Comparison of ENCODE assay signal across 15 cellular contexts in the genomic region with DNA sequence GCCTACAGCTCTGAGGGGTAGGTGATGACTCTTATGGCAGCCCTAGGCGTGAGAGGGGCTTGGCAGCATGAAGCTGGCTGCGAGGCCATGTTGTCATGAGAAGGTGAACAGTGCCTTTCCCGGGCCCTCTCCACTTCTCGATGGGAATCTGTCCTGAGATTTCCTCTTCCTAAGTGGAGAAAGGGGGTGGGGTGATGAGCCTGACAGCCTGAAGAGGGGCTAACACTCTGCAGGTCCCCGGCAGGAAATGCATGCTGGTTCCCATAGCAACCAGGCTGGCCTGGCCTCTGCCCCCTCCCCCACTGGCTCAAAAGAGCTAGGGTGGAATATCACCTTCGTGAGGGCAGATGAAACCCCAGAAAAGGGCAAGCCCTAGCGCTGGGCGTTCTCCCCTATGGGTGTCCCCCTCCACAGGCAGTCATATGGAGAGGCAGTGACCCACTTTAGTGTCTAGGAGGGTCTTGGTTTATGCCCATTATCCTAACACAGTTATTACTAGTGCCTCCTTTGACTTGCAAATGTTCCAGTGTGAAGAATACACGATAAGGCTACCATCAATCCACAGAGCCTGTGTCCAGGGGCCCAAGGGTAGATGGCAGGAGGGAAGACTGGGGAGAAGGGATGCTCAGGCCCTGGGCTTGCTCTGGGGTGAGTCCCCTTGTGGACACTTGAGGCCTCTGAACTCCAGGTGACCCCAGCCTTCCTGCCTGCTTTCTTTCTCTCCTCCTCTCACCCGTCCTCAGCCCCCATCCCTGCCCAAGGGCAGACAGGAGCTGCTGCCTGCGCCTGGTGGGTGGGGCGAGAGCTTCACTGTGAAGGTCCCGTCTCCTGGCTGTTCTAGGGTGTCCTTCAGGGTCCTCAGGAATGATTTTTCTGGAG. TPM values are rescaled to one million over a fixed set of nuclear protein-coding genes. Genes with fewer than 3 reads are reported as not detected.
A peak's percentile ranks its signal among the peaks of the same experiment; 100 is the strongest.
DNase-seq lines count a peak whose midpoint lies in the region; ATAC-seq and TF ChIP-seq lines count a peak whose summit lies in the region.
"Had no signal": no experiment of that assay in that cellular context is flagged by ENCODE, and none has a peak within 500 bp of the region (broad histone marks: within the 10 kb centered on the region; RNA-seq: fewer than 3 reads in every experiment).

No MANE protein-coding gene starts in this region.

- H3K79me2 ChIP-seq in HCT116 (ENCODE audit: insufficient read depth, low read length) = no peaks in the 10 kb centered on the region

- POLR2A ChIA-PET in HCT116 (lab: Charles Lee) = no interaction called here

- ATAC-seq in HCT116 (0 out of 2 replicates have a peak, but pooled peaks have one; percentile 33), HG03460 (IDR thresholded peaks at IDR 0.05; ENCODE audit: unreplicated experiment) (no peak)
- ATAC-seq: stimulated activated naive CD8-positive, alpha-beta T cell treated with anti-CD3 and anti-CD28 coated beads, Interleukin-15, amount 100 ng/mL, for 72 hours; T-cell had no signal

- CTCF ChIA-PET in HCT116 (lab: Charles Lee) = interaction anchor here (0.9 to 2.1 kb wide), 2 partner anchors 9 to 13 kb away, joined by 3 to 6 read pairs; partner anchors contain the start of gene EPHB3

- H3K4me1 ChIP-seq in BLaER1 (peaks cover 31% of the 10 kb centered on the region), HCT116 (ENCODE audit: control insufficient read depth in 1 of 2, insufficient read depth in 2 of 2, low read length in 2 of 2) (peaks cover 3 to 17% of the 10 kb centered on the region in 2 experiments; a peak in 2 of 4 replicates)

- TF ChIP-seq CTCF in HCT116 (IDR thresholded peaks at IDR 0.05 in 2 of 3, conservative IDR thresholded peaks at IDR 0.05 in 1 of 3; ENCODE audit: borderline replicate concordance in 1 of 3, insufficient read depth in 1 of 3, low read depth in 2 of 3, low read length in 2 of 3) = no peak

- H3K27ac ChIP-seq in BLaER1 (no peak overlapping the region), HCT116 (ENCODE audit: low read depth, low read length) (no peak overlapping the region)

- no peak for TF ChIP-seq POLR2A in HCT116 (IDR thresholded peaks at IDR 0.05; ENCODE audit: borderline replicate concordance, extremely low read depth, insufficient read depth, insufficient read length)

- intact Hi-C loops in HCT116 (cut with micrococcal nuclease) = no loop called here

- TF ChIP-seq RAD21 in HCT116 (IDR thresholded peaks at IDR 0.05; ENCODE audit: low read depth) = no peak

- no TSS peak for BruUV-seq in HCT116 (replicated peaks; lab: Mats Ljungman, UMichigan)

- no peak for DNase-seq in HCT116 (ENCODE audit: low read depth, low spot score)
- DNase-seq in NCI-H69 (lab: John Stamatoyannopoulos, UW) = peak; percentile 49
- peak; percentile 61 for DNase-seq in iPS-NIHi11 (ENCODE audit: low spot score)
- no peak for DNase-seq in epidermal melanocyte (ENCODE audit: insufficient read length, low spot score)
- no peak for DNase-seq in stimulated activated CD4-positive, alpha-beta T cell treated with anti-CD3 and anti-CD28 coated beads, Interleukin-1b, Interleukin-23, amount 100 ng/mL, for 48 hours
- DNase-seq in SW480 (ENCODE audit: low spot score) = no peak
- DNase-seq: activated CD4-positive, CD25-positive, alpha-beta regulatory T cell treated with anti-CD3 and anti-CD28 coated beads, Interleukin-2, amount 50 U/mL, for 72 hours; amniotic stem cell; kidney glomerular epithelial cell; naive B cell; OCI-M1; stimulated activated naive CD8-positive, alpha-beta T cell treated with anti-CD3 and anti-CD28 coated beads, Interleukin-15, amount 100 ng/mL, for 72 hours; T-cell had no signal

- H3K4me3 ChIP-seq in BLaER1 = no peak overlapping the region
- no peak overlapping the region for H3K4me3 ChIP-seq in HCT116 (replicated peaks in 1 of 2; ENCODE audit: low read depth in 1 of 2, low read length in 2 of 2)

- H3K9ac ChIP-seq in BLaER1 (no peak overlapping the region), HCT116 (ENCODE audit: low read length) (no peak overlapping the region)

- H3K4me2 ChIP-seq in BLaER1 (peak overlapping the region; percentile 61), HCT116 (ENCODE audit: low read length) (no peak overlapping the region)

- RAD21 ChIA-PET in HCT116 (lab: Charles Lee; ENCODE audit: low non-redundant PET in 1 of 2, low total read pairs in 2 of 2, uncharacterized antibody in 2 of 2, unreplicated experiment in 2 of 2) = no interaction called here

- no peaks in the 10 kb centered on the region; the same call in 1 of the 2 replicates for H3K36me3 ChIP-seq in BLaER1
- H3K36me3 ChIP-seq in HCT116 (ENCODE audit: control insufficient read depth in 1 of 2, insufficient read depth in 2 of 2, low read length in 2 of 2) = peaks cover 0 to 2% of the 10 kb centered on the region in 2 experiments; a peak in 1 of 4 replicates

- H3K27me3 ChIP-seq in BLaER1 (peaks cover 24% of the 10 kb centered on the region), HCT116 (ENCODE audit: insufficient read depth, low read length) (no peaks in the 10 kb centered on the region)

- H3K9me3 ChIP-seq in BLaER1 (no peaks in the 10 kb centered on the region), HCT116 (ENCODE audit: control insufficient read depth in 1 of 2, insufficient read depth in 1 of 2, low read depth in 1 of 2, low read length in 2 of 2) (no peaks in the 10 kb centered on the region)

- H4K20me1 ChIP-seq in BLaER1 = peaks cover 8% of the 10 kb centered on the region; the same call in 1 of the 2 replicates
- H4K20me1 ChIP-seq in HCT116 (ENCODE audit: insufficient read depth) = no peaks in the 10 kb centered on the region

- H3K9me2 ChIP-seq in HCT116 (ENCODE audit: insufficient read depth) = no peaks in the 10 kb centered on the region

- no peak overlapping the region for H2AFZ ChIP-seq in HCT116 (ENCODE audit: low read depth, low read length, poor library complexity, severe bottlenecking)

TF ChIP-seq in HCT116, 20 proteins besides CTCF, POLR2A, EP300 and RAD21:
- TF ChIP-seq EGR1 (IDR thresholded peaks at IDR 0.05; ENCODE audit: low read depth) = no peak
- TF ChIP-seq ZNF274 (IDR thresholded peaks at IDR 0.05; ENCODE audit: low read depth, low read length) = no peak
- TF ChIP-seq SP1 (IDR thresholded peaks at IDR 0.05; ENCODE audit: low read depth) = no peak
- no peak for TF ChIP-seq MAX (IDR thresholded peaks at IDR 0.05)
- TF ChIP-seq TCF7L2 (IDR thresholded peaks at IDR 0.05; ENCODE audit: borderline replicate concordance, extremely low read depth, insufficient read depth, insufficient read length) = no peak
- no peak for TF ChIP-seq ZBTB33 (IDR thresholded peaks at IDR 0.05; ENCODE audit: extremely low read depth, insufficient replicate concordance, low read length)
- no peak for TF ChIP-seq SIN3A (IDR thresholded peaks at IDR 0.05; ENCODE audit: low read depth)
- no peak for TF ChIP-seq JUND (IDR thresholded peaks at IDR 0.05)
- TF ChIP-seq POLR2AphosphoS5 (IDR thresholded peaks at IDR 0.05; ENCODE audit: low read depth, low read length) = no peak
- no peak for TF ChIP-seq FOSL1 (IDR thresholded peaks at IDR 0.05; ENCODE audit: low read depth)
- TF ChIP-seq YY1 (IDR thresholded peaks at IDR 0.05; ENCODE audit: extremely low read depth, insufficient replicate concordance, low read depth, low read length) = no peak
- TF ChIP-seq EZH2 (IDR thresholded peaks at IDR 0.05) = no peak
- no peak for TF ChIP-seq ELF1 (IDR thresholded peaks at IDR 0.05; ENCODE audit: borderline replicate concordance, low read depth)
- no peak for TF ChIP-seq CBX3 (IDR thresholded peaks at IDR 0.05; ENCODE audit: low read depth)
- TF ChIP-seq EZH2phosphoT487 (IDR thresholded peaks at IDR 0.05; ENCODE audit: borderline replicate concordance) = no peak
- TF ChIP-seq ZFX (IDR thresholded peaks at IDR 0.05) = no peak
- no peak for TF ChIP-seq CEBPB (IDR thresholded peaks at IDR 0.05; ENCODE audit: low read depth)
- no peak for TF ChIP-seq SRF (IDR thresholded peaks at IDR 0.05; ENCODE audit: low read depth)

RNA-seq across cellular contexts. Expression of gene EPHB3, which starts 13.2 kb away (rescaled TPM):
- total RNA-seq in HCT116 (2021; ENCODE audit: unreplicated experiment) = 6.5 TPM
- 7.2 and 8.9 TPM in 2 replicates for polyA plus RNA-seq in HCT116 (2012)

Comparison
In these comparisons a context has a peak if more than half of its experiments do, and no peak if none do; other contexts are left out.
1. DNase-seq: peak in NCI-H69 (single experiment) and iPS-NIHi11 (single experiment); none in HCT116 (single experiment), epidermal melanocyte (single experiment), stimulated activated CD4-positive, alpha-beta T cell treated with anti-CD3 and anti-CD28 coated beads, Interleukin-1b, Interleukin-23, amount 100 ng/mL, for 48 hours (single experiment) and SW480 (single experiment).